Comparison of ENCODE assay signal across 8 cellular contexts in the genomic region with DNA sequence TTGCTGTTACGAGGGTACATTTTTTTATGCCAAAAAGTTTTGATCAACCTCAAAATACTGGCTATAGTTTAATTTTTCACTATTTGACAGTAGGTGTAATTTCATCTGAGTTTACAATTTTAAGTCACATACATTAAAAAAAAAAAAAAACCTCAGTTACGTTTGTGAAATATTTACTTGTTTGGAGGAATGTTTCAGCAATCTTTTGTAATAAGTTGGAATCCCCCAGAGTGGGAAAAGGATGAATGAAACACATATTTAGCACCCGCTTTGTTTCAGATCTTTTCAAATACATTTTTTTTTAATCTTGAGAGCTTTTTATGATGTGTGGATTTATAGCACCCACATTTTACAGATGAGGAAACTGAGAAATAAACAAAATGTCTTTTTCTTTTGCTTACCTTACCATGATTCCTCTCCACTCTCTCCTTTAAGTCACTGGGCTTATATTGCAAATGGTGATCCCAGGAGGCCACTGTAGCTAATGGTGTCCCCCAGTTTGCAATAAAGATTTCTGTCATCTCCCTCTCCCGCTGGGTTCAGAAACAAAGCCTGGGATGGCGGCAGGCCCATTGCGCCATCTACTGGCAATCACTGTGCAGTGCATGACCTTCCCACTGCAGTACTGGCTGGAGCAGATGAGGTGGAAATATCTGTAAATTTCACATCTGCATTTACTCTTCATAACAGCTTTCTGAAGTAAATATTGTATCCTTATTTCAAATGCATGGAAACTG. TPM values are rescaled to one million over a fixed set of nuclear protein-coding genes. Genes with fewer than 3 reads are reported as not detected.
DNase-seq lines count a peak whose midpoint lies in the region; ATAC-seq and TF ChIP-seq lines count a peak whose summit lies in the region.

No MANE protein-coding gene starts in this region.

- H3K9me3 Mint-ChIP-seq in osteocyte (ENCODE audit: unreplicated experiment) = no peaks in the 10 kb centered on the region

- peak; percentile 87 for ATAC-seq in RWPE2 (ENCODE audit: low read depth)
- peak; percentile 67 for ATAC-seq in gastroesophageal sphincter

- no peak overlapping the region for H3K4me3 Mint-ChIP-seq in osteocyte (ENCODE audit: unreplicated experiment)

- WGBS in gastroesophageal sphincter (ENCODE audit: low coverage in 1 of 2), 2 donors = 38 to 50% methylated on average over 3 to 6 of the region's 6 CpGs

- H3K27me3 Mint-ChIP-seq in osteocyte (ENCODE audit: unreplicated experiment) = peaks cover 63% of the 10 kb centered on the region

- peaks cover 29% of the 10 kb centered on the region for H3K27me3 ChIP-seq in RWPE2 (ENCODE audit: insufficient read depth, poor library complexity, severe bottlenecking)
- H3K27me3 ChIP-seq in gastroesophageal sphincter = peaks cover 44% of the 10 kb centered on the region
- peaks cover 0 to 7% of the 10 kb centered on the region in 2 donors for H3K27me3 ChIP-seq in tibial artery

- no peak for TF ChIP-seq POLR2A in gastroesophageal sphincter (IDR thresholded peaks at IDR 0.05)

- H3K36me3 ChIP-seq in RWPE2 (ENCODE audit: low read depth) = no peaks in the 10 kb centered on the region
- no peaks in the 10 kb centered on the region for H3K36me3 ChIP-seq in gastroesophageal sphincter
- no peaks in the 10 kb centered on the region for H3K36me3 ChIP-seq in tibial artery

- H3K36me3 Mint-ChIP-seq in osteocyte (ENCODE audit: unreplicated experiment) = no peaks in the 10 kb centered on the region

- DNase-seq in NCI-H510A treated with DMSO at 0.1 percent for 48 hours (lab: John Stamatoyannopoulos, UW) = peak; percentile 57
- DNase-seq in NCI-H510A (lab: John Stamatoyannopoulos, UW) = no peak
- peak; percentile 98 for DNase-seq in HT-29 (ENCODE audit: low spot score)
- no peak for DNase-seq in RWPE2 (ENCODE audit: low spot score)
- peak; percentile 64 for DNase-seq in activated gamma-delta T cell treated with Interleukin-2 at 50 U/mL for 16 hours
- no peak for DNase-seq in osteocyte (ENCODE audit: extremely low spot score, unreplicated experiment)
- DNase-seq in tibial artery = peak; percentile 79 to 80

- intact Hi-C loops in tibial artery (cut with DNase I; ENCODE audit: low total_unique reads) = loop anchor here (10.0 kb wide), 1 partner anchor 184 kb away; no protein-coding TSS in a partner anchor

- H3K9me3 ChIP-seq in RWPE2 (ENCODE audit: severe bottlenecking) = no peaks in the 10 kb centered on the region
- no peaks in the 10 kb centered on the region for H3K9me3 ChIP-seq in gastroesophageal sphincter
- H3K9me3 ChIP-seq in tibial artery = no peaks in the 10 kb centered on the region

- H3K4me3 ChIP-seq in RWPE2 (ENCODE audit: severe bottlenecking) = no peak overlapping the region
- no peak overlapping the region for H3K4me3 ChIP-seq in gastroesophageal sphincter
- H3K4me3 ChIP-seq in tibial artery = peak overlapping the region in 1 of 2 donors; percentile 21

- H3K4me1 ChIP-seq in RWPE2 (ENCODE audit: insufficient read depth, poor library complexity, severe bottlenecking) = no peaks in the 10 kb centered on the region
- peaks cover 0 to 12% (median 0%) of the 10 kb centered on the region in 3 donors for H3K4me1 ChIP-seq in gastroesophageal sphincter
- peaks cover 0 to 14% (median 10%) of the 10 kb centered on the region in 4 donors for H3K4me1 ChIP-seq in tibial artery

- H3K4me1 Mint-ChIP-seq in osteocyte (ENCODE audit: unreplicated experiment) = no peaks in the 10 kb centered on the region

- TF ChIP-seq EP300 in gastroesophageal sphincter (IDR thresholded peaks at IDR 0.05) = no peak

- no peak overlapping the region for H3K27ac ChIP-seq in RWPE2 (ENCODE audit: poor library complexity, severe bottlenecking)
- H3K27ac ChIP-seq in gastroesophageal sphincter = no peak overlapping the region
- H3K27ac ChIP-seq in tibial artery = peak overlapping the region; percentile 16 to 44

- H3K27ac Mint-ChIP-seq in osteocyte (ENCODE audit: unreplicated experiment) = no peak overlapping the region

- TF ChIP-seq CTCF in RWPE2 (IDR thresholded peaks at IDR 0.05; ENCODE audit: poor library complexity, severe bottlenecking) = peak; percentile 99
- peak; percentile 77 to 97 (median 94) for TF ChIP-seq CTCF in gastroesophageal sphincter (IDR thresholded peaks at IDR 0.05)
- peak; percentile 100 for TF ChIP-seq CTCF in osteocyte (IDR thresholded peaks at IDR 0.05)
- peak; percentile 99 to 100 for TF ChIP-seq CTCF in tibial artery (IDR thresholded peaks at IDR 0.05)

RNA-seq across cellular contexts. Expression of a gene that starts 27.7 kb away (rescaled TPM):
- 10.0 and 18.6 TPM in 2 replicates for total RNA-seq in HT-29 (2014; rRNA removed; shearing (Covaris generic))
- 1 to 10 TPM; 1.7 to 9.2 (median 5.0) TPM for total RNA-seq in gastroesophageal sphincter
- total RNA-seq in osteocyte = 11.7 and 12.6 TPM in 2 replicates

RNA-seq across cellular contexts. Expression of a gene that starts 45.1 kb away (rescaled TPM):
- not detected in 2 replicates for total RNA-seq in HT-29 (2014; rRNA removed; shearing (Covaris generic))
- total RNA-seq in gastroesophageal sphincter (1 to 10 TPM in 2 of 4 donors, not detected in 2; 1.4 to 4.7 TPM), osteocyte (not detected in 2 replicates)

RNA-seq across cellular contexts. Expression of a gene that starts 47.8 kb away (rescaled TPM):
- not detected in 2 replicates for total RNA-seq in HT-29 (2014; rRNA removed; shearing (Covaris generic))
- not detected for total RNA-seq in gastroesophageal sphincter
- not detected in 2 replicates for total RNA-seq in osteocyte

RNA-seq across cellular contexts. Expression of a gene that starts 58.8 kb away (rescaled TPM):
- total RNA-seq in HT-29 (2014; rRNA removed; shearing (Covaris generic)) = not detected in 2 replicates
- 1 to 10 TPM in 1 of 4 donors, not detected in 3; 2.4 TPM for total RNA-seq in gastroesophageal sphincter
- not detected in 2 replicates for total RNA-seq in osteocyte

Comparison
In these comparisons a context has a peak if more than half of its experiments do, and no peak if none do; other contexts are left out.
1. DNase-seq: peak in NCI-H510A treated with DMSO at 0.1 percent for 48 hours (single experiment), HT-29 (single experiment), activated gamma-delta T cell treated with Interleukin-2 at 50 U/mL for 16 hours (single experiment) and tibial artery (2 of 2); none in NCI-H510A (single experiment), RWPE2 (single experiment) and osteocyte (single experiment).
2. H3K27ac ChIP-seq: peak in tibial artery (2 of 2); none in RWPE2 (single experiment) and gastroesophageal sphincter (0 of 4).
3. Peak in every context shown above with its lines, with median percentiles within 50 percentile points of each other: CTCF ChIP-seq.